Comparison of ENCODE assay signal across 9 cellular contexts in the genomic region with DNA sequence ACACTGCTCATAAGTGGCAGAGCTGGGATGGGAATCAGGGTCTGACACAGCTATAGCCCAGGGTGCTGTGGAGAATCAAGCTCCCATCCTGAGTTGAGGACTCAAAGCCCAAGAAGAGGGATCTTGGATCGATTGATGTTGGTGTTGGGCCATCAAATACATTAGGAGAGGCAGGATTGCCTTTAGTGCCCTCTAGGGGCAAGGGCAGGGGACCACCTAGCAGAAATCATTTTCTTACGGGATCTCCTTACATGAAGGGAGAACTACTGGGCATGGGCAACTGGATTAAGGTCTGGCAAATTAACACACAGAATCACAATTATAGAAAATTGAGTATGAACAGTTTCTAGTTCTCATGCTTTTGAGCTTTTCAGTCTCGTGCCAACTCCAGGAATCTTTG. TPM values are rescaled to one million over a fixed set of nuclear protein-coding genes. Genes with fewer than 3 reads are reported as not detected.
DNase-seq lines count a peak whose midpoint lies in the region; ATAC-seq, FAIRE-seq and TF ChIP-seq lines count a peak whose summit lies in the region.
"Had no signal": no experiment of that assay in that cellular context is flagged by ENCODE, and none has a peak within 500 bp of the region (broad histone marks: within the 10 kb centered on the region; RNA-seq: fewer than 3 reads in every experiment).

No MANE protein-coding gene starts in this region.

- no peaks in the 10 kb centered on the region for H3K4me1 Mint-ChIP-seq in CD4-positive, alpha-beta T cell (ENCODE audit: low read depth)

- H3K36me3 ChIP-seq in keratinocyte (ENCODE audit: control insufficient read depth in 2 of 2, extremely low read depth in 1 of 2, insufficient read depth in 2 of 2, low read length in 2 of 2) (no peaks in the 10 kb centered on the region), ascending aorta (no peaks in the 10 kb centered on the region)

- H4K20me1 ChIP-seq in keratinocyte (ENCODE audit: control insufficient read depth, extremely low read depth, insufficient read depth, low read length), result no peaks in the 10 kb centered on the region

- no peaks in the 10 kb centered on the region for H3K79me2 ChIP-seq in keratinocyte (ENCODE audit: control insufficient read depth, insufficient read depth, low read length)

- H2AFZ ChIP-seq in keratinocyte (ENCODE audit: control insufficient read depth, low read length), result no peak overlapping the region

- CTCF ChIA-PET in CD4-positive, alpha-beta T cell (lab: Charles Lee), result interaction anchor here (0.6 to 1.0 kb wide), 3 partner anchors 10 to 109 kb away, joined by 3 read pairs; no protein-coding TSS in a partner anchor

- no peaks in the 10 kb centered on the region for H3K9me1 ChIP-seq in keratinocyte (ENCODE audit: control insufficient read depth, extremely low read depth, insufficient read depth, low read length)

- no peak for ATAC-seq in CD4-positive, alpha-beta T cell (ENCODE audit: poor library complexity)
- ATAC-seq in GM19023 (IDR thresholded peaks at IDR 0.05; ENCODE audit: unreplicated experiment) (no peak), HG03159 (IDR thresholded peaks at IDR 0.05; ENCODE audit: unreplicated experiment) (no peak), HG02678 (IDR thresholded peaks at IDR 0.05; ENCODE audit: unreplicated experiment) (no peak)
- ATAC-seq: stimulated activated effector memory CD8-positive, alpha-beta T cell treated with anti-CD3 and anti-CD28 coated beads, Interleukin-12 subunit alpha, Interleukin-12 subunit beta, amount 100 ng/mL, for 72 hours had no signal

- no peak overlapping the region for H3K9ac ChIP-seq in keratinocyte (ENCODE audit: control insufficient read depth, extremely low read depth, insufficient read depth, low read length)

- H3K36me3 Mint-ChIP-seq in CD4-positive, alpha-beta T cell (ENCODE audit: low read depth), result no peaks in the 10 kb centered on the region
- H3K36me3 Mint-ChIP-seq: stimulated activated effector memory CD8-positive, alpha-beta T cell treated with anti-CD3 and anti-CD28 coated beads, Interleukin-12 subunit alpha, Interleukin-12 subunit beta, amount 100 ng/mL, for 72 hours had no signal

- no peaks in the 10 kb centered on the region for H3K4me1 ChIP-seq in keratinocyte (ENCODE audit: control insufficient read depth, extremely low read depth, insufficient read depth, low read length)
- H3K4me1 ChIP-seq in ascending aorta, result no peaks in the 10 kb centered on the region

- no peaks in the 10 kb centered on the region for H3K9me3 Mint-ChIP-seq in CD4-positive, alpha-beta T cell
- H3K9me3 Mint-ChIP-seq: stimulated activated effector memory CD8-positive, alpha-beta T cell treated with anti-CD3 and anti-CD28 coated beads, Interleukin-12 subunit alpha, Interleukin-12 subunit beta, amount 100 ng/mL, for 72 hours had no signal

- H3K4me3 ChIP-seq in keratinocyte (ENCODE audit: control insufficient read depth in 2 of 3, extremely low read depth in 1 of 3, insufficient read depth in 2 of 3, low read depth in 1 of 3, low read length in 3 of 3) (no peak overlapping the region), ascending aorta (no peak overlapping the region)

- H3K27me3 ChIP-seq in CD4-positive, alpha-beta T cell (ENCODE audit: control insufficient read depth, insufficient read depth, low read length), result peaks cover 5% of the 10 kb centered on the region
- H3K27me3 ChIP-seq in keratinocyte (ENCODE audit: control insufficient read depth, extremely low read depth, insufficient read depth, low read length), result peaks cover 4% of the 10 kb centered on the region
- H3K27me3 ChIP-seq in ascending aorta, result no peaks in the 10 kb centered on the region

- no peak overlapping the region for H3K27ac Mint-ChIP-seq in CD4-positive, alpha-beta T cell
- H3K27ac Mint-ChIP-seq: stimulated activated effector memory CD8-positive, alpha-beta T cell treated with anti-CD3 and anti-CD28 coated beads, Interleukin-12 subunit alpha, Interleukin-12 subunit beta, amount 100 ng/mL, for 72 hours had no signal

- peak; percentile 10 for TF ChIP-seq CTCF in CD4-positive, alpha-beta T cell (IDR thresholded peaks at IDR 0.05)
- peak; percentile 43 to 56 (median 43) for TF ChIP-seq CTCF in keratinocyte (optimal IDR thresholded peaks at IDR 0.05 in 1 of 3, IDR thresholded peaks at IDR 0.05 in 1 of 3, conservative IDR thresholded peaks at IDR 0.05 in 1 of 3; ENCODE audit: extremely low read depth in 1 of 3, insufficient read depth in 2 of 3, low read length in 3 of 3)
- TF ChIP-seq CTCF in ascending aorta (IDR thresholded peaks at IDR 0.05), result no peak

- intact Hi-C loops in CD4-positive, alpha-beta T cell (cut with DNase I, micrococcal nuclease), result no loop called here
- intact Hi-C loops in ascending aorta (cut with DNase I), result no loop called here

- H3K27me3 Mint-ChIP-seq in CD4-positive, alpha-beta T cell, result peaks cover 8% of the 10 kb centered on the region

- dilution Hi-C loops in keratinocyte (cut with MboI; ENCODE audit: extremely low pct_ligation_motif_present, low sequenced_read_pairs), result no loop called here

- POLR2A ChIA-PET in CD4-positive, alpha-beta T cell (lab: Charles Lee), result no interaction called here

- no peak overlapping the region for H3K27ac ChIP-seq in CD4-positive, alpha-beta T cell (ENCODE audit: low read depth, low read length)
- H3K27ac ChIP-seq in keratinocyte (ENCODE audit: control insufficient read depth, insufficient read depth, low read length) (no peak overlapping the region), ascending aorta (no peak overlapping the region)

- no peak for FAIRE-seq in GM18507 (lab: Jason Lieb, UNC)
- FAIRE-seq in keratinocyte (lab: Jason Lieb, UNC), result no peak

- H3K4me3 Mint-ChIP-seq in CD4-positive, alpha-beta T cell, result no peak overlapping the region
- H3K4me3 Mint-ChIP-seq: stimulated activated effector memory CD8-positive, alpha-beta T cell treated with anti-CD3 and anti-CD28 coated beads, Interleukin-12 subunit alpha, Interleukin-12 subunit beta, amount 100 ng/mL, for 72 hours had no signal

- no peak overlapping the region for H3K4me2 ChIP-seq in keratinocyte (ENCODE audit: control insufficient read depth, extremely low read depth, insufficient read depth, low read depth, low read length)

- no peak for DNase-seq in CD4-positive, alpha-beta T cell
- peak; percentile 12 for DNase-seq in GM18507 (ENCODE audit: extremely low spot score, insufficient read length, low read depth)
- DNase-seq in SHP77 (lab: John Stamatoyannopoulos, UW), result peak; percentile 17 to 40
- no peak for DNase-seq in keratinocyte (ENCODE audit: low read depth, low spot score)
- no peak for DNase-seq in ascending aorta (ENCODE audit: low spot score in 2 of 2)

- H3K9me3 ChIP-seq in CD4-positive, alpha-beta T cell (ENCODE audit: control insufficient read depth, low read length), result no peaks in the 10 kb centered on the region
- H3K9me3 ChIP-seq in keratinocyte (ENCODE audit: control insufficient read depth, low read depth, low read length) (no peaks in the 10 kb centered on the region), ascending aorta (no peaks in the 10 kb centered on the region)

RNA-seq across cellular contexts. Expression of a gene that starts 24.9 kb away (rescaled TPM):
- total RNA-seq in CD4-positive, alpha-beta T cell, result 10 to 100 TPM; 20.9 to 21.8 TPM
- polyA plus RNA-seq in keratinocyte, result 9.3 to 11.3 TPM (median 10.1 TPM) in 3 replicates
- polyA plus RNA-seq in keratinocyte (2011; ENCODE audit: low read depth), result 6.7 TPM
- 4.1 and 8.4 TPM in 2 replicates for polyA plus RNA-seq in keratinocyte (2011; cell fraction: cytosol; rRNA removed)
- 18.7 and 19.1 TPM in 2 replicates for polyA plus RNA-seq in keratinocyte (2011; cell fraction: nucleus; rRNA removed)
- 5.3 and 6.6 TPM in 2 replicates for polyA plus RNA-seq in keratinocyte (2012; ENCODE audit: low replicate concordance)
- polyA minus RNA-seq in keratinocyte, result 9.8 to 23.2 TPM (median 14.8 TPM) in 3 replicates
- polyA minus RNA-seq in keratinocyte (2011; cell fraction: cytosol; rRNA and poly(A)+ RNA removed), result 4.2 TPM
- polyA minus RNA-seq in keratinocyte (2011; cell fraction: nucleus; rRNA and poly(A)+ RNA removed), result 17.4 and 39.0 TPM in 2 replicates
- 7.5 TPM for total RNA-seq in ascending aorta

RNA-seq across cellular contexts. Expression of a gene that starts 38.8 kb away (rescaled TPM):
- 1 to 10 TPM; 1.8 TPM for total RNA-seq in CD4-positive, alpha-beta T cell
- polyA plus RNA-seq in keratinocyte, result 0.39 to 0.80 TPM (median 0.48 TPM) in 3 replicates
- polyA plus RNA-seq in keratinocyte (2011; ENCODE audit: low read depth), result not detected
- polyA plus RNA-seq in keratinocyte (2011; cell fraction: cytosol; rRNA removed), result 0.07 and 0.10 TPM in 2 replicates
- polyA plus RNA-seq in keratinocyte (2011; cell fraction: nucleus; rRNA removed), result 1.8 and 2.1 TPM in 2 replicates
- 0.29 TPM in 1 of 2 replicates, not detected in the other for polyA plus RNA-seq in keratinocyte (2012; ENCODE audit: low replicate concordance)
- 0.39 to 1.3 TPM (median 0.73 TPM) in 3 replicates for polyA minus RNA-seq in keratinocyte
- polyA minus RNA-seq in keratinocyte (2011; cell fraction: cytosol; rRNA and poly(A)+ RNA removed), result not detected
- 0.53 and 0.70 TPM in 2 replicates for polyA minus RNA-seq in keratinocyte (2011; cell fraction: nucleus; rRNA and poly(A)+ RNA removed)
- total RNA-seq in ascending aorta, result not detected

RNA-seq across cellular contexts. Expression of a gene that starts 39.0 kb away (rescaled TPM):
- total RNA-seq in CD4-positive, alpha-beta T cell, result 10 to 100 TPM; 34.8 to 36.3 TPM
- polyA plus RNA-seq in keratinocyte, result 24.9 to 49.8 TPM (median 28.8 TPM) in 3 replicates
- 54.7 TPM for polyA plus RNA-seq in keratinocyte (2011; ENCODE audit: low read depth)
- 21.3 and 43.5 TPM in 2 replicates for polyA plus RNA-seq in keratinocyte (2011; cell fraction: cytosol; rRNA removed)
- polyA plus RNA-seq in keratinocyte (2011; cell fraction: nucleus; rRNA removed), result 19.1 and 23.2 TPM in 2 replicates
- polyA plus RNA-seq in keratinocyte (2012; ENCODE audit: low replicate concordance), result 20.6 and 26.7 TPM in 2 replicates
- 3.9 to 28.7 TPM (median 12.6 TPM) in 3 replicates for polyA minus RNA-seq in keratinocyte
- polyA minus RNA-seq in keratinocyte (2011; cell fraction: cytosol; rRNA and poly(A)+ RNA removed), result 16.1 TPM
- polyA minus RNA-seq in keratinocyte (2011; cell fraction: nucleus; rRNA and poly(A)+ RNA removed), result 9.7 and 18.0 TPM in 2 replicates
- 12.7 TPM for total RNA-seq in ascending aorta

Comparison
In these comparisons a context has a peak if more than half of its experiments do, and no peak if none do; other contexts are left out.
1. DNase-seq: peak in GM18507 (single experiment) and SHP77 (2 of 2); none in CD4-positive, alpha-beta T cell (0 of 10), keratinocyte (single experiment) and ascending aorta (0 of 2).
2. CTCF ChIP-seq: peak in CD4-positive, alpha-beta T cell (single experiment) and keratinocyte (3 of 3); none in ascending aorta (0 of 3).